ENCODE assay signal across 24 cellular contexts in genomic region chr2:39390126-39390692, GRCh38.
"Had no signal": no experiment of that assay in that cellular context is flagged by ENCODE, and none has a peak within 500 bp of the region (broad histone marks: within the 10 kb centered on the region; RNA-seq: fewer than 3 reads in every experiment).

No MANE protein-coding gene starts in this region.

- H3K4me3 Mint-ChIP-seq: activated CD4-positive, alpha-beta memory T cell treated with anti-CD3 and anti-CD28 coated beads for 36 hours; activated T-helper 1 cell treated with anti-CD3 and anti-CD28 coated beads, Interleukin-12 subunit alpha, Interleukin-12 subunit beta, Interleukin-2, Interleukin-4 antibody, amounts not matched to agents 30 ng/mL and 10 ng/mL and 1 ng/mL, durations not matched to agents 14 hours and 24 hours and 36 hours; central memory CD8-positive, alpha-beta T cell; mesothelial cell of epicardium; natural killer cell treated with Interleukin-12 subunit alpha and Interleukin-12 subunit beta and Interleukin-15 and Interleukin-18, amount 100 ng/mL, for 72 hours; T-helper 17 cell had no signal

- H3K36me3 Mint-ChIP-seq: natural killer cell treated with Interleukin-12 subunit alpha and Interleukin-12 subunit beta and Interleukin-15 and Interleukin-18, amount 100 ng/mL, for 72 hours had no signal

- H3K9me3 ChIP-seq: colonic mucosa, tibial nerve, uterus had no signal

- H3K9me3 Mint-ChIP-seq: central memory CD8-positive, alpha-beta T cell; natural killer cell treated with Interleukin-12 subunit alpha and Interleukin-12 subunit beta and Interleukin-15 and Interleukin-18, amount 100 ng/mL, for 72 hours had no signal

- H3K9ac ChIP-seq: parathyroid adenoma had no signal

- FAIRE-seq: frontal cortex, kidney had no signal

- H3K27ac ChIP-seq: brain microvascular endothelial cell, colonic mucosa, parathyroid adenoma, tibial nerve, uterus, WERI-Rb-1 had no signal

- H3K27me3 Mint-ChIP-seq: activated CD4-positive, alpha-beta memory T cell treated with anti-CD3 and anti-CD28 coated beads for 36 hours; central memory CD8-positive, alpha-beta T cell; natural killer cell treated with Interleukin-12 subunit alpha and Interleukin-12 subunit beta and Interleukin-15 and Interleukin-18, amount 100 ng/mL, for 72 hours; T-helper 17 cell had no signal

- H3K36me3 ChIP-seq: brain microvascular endothelial cell, colonic mucosa, tibial nerve, uterus, WERI-Rb-1 had no signal

- H3K27me3 ChIP-seq: brain microvascular endothelial cell, colonic mucosa, tibial nerve, uterus had no signal

- H3K4me3 ChIP-seq: colonic mucosa, tibial nerve, uterus had no signal

- ATAC-seq: left lobe of liver; natural killer cell treated with Interleukin-12 subunit alpha and Interleukin-12 subunit beta and Interleukin-15 and Interleukin-18, amount 100 ng/mL, for 72 hours; T-helper 17 cell had no signal

- H3K27ac Mint-ChIP-seq: activated CD4-positive, alpha-beta memory T cell treated with anti-CD3 and anti-CD28 coated beads for 36 hours; activated T-helper 1 cell treated with anti-CD3 and anti-CD28 coated beads, Interleukin-12 subunit alpha, Interleukin-12 subunit beta, Interleukin-2, Interleukin-4 antibody, amounts not matched to agents 30 ng/mL and 10 ng/mL and 1 ng/mL, durations not matched to agents 14 hours and 24 hours and 36 hours; mesothelial cell of epicardium; natural killer cell treated with Interleukin-12 subunit alpha and Interleukin-12 subunit beta and Interleukin-15 and Interleukin-18, amount 100 ng/mL, for 72 hours had no signal

- H3K4me1 ChIP-seq: colonic mucosa, uterus had no signal

- DNase-seq: activated CD4-positive, alpha-beta memory T cell treated with anti-CD3 and anti-CD28 coated beads for 36 hours; activated naive CD4-positive, alpha-beta T cell; activated T-cell treated with anti-CD3 and anti-CD28 coated beads for 4 hours; aorta; brain microvascular endothelial cell; colonic mucosa; erythroblast; head of caudate nucleus; kidney; stimulated activated CD4-positive, alpha-beta T cell treated with anti-CD3 and anti-CD28 coated beads, Interleukin-12 subunit alpha, Interleukin-12 subunit beta, amount 100 ng/mL, for 4 hours; stimulated activated CD4-positive, alpha-beta T cell treated with anti-CD3 and anti-CD28 coated beads, Interleukin-1b, Interleukin-23, amount 100 ng/mL, for 48 hours; stimulated activated CD8-positive, alpha-beta memory T cell treated with anti-CD3 and anti-CD28 coated beads, Interleukin-4, amount 100 ng/mL, for 48 hours; stimulated activated naive CD4-positive, alpha-beta T cell treated with Interleukin-2 at 50 U/mL for 16 hours; T-helper 17 cell; uterus; WERI-Rb-1 had no signal
